Comparison of ENCODE assay signal across 8 cellular contexts in the genomic region with DNA sequence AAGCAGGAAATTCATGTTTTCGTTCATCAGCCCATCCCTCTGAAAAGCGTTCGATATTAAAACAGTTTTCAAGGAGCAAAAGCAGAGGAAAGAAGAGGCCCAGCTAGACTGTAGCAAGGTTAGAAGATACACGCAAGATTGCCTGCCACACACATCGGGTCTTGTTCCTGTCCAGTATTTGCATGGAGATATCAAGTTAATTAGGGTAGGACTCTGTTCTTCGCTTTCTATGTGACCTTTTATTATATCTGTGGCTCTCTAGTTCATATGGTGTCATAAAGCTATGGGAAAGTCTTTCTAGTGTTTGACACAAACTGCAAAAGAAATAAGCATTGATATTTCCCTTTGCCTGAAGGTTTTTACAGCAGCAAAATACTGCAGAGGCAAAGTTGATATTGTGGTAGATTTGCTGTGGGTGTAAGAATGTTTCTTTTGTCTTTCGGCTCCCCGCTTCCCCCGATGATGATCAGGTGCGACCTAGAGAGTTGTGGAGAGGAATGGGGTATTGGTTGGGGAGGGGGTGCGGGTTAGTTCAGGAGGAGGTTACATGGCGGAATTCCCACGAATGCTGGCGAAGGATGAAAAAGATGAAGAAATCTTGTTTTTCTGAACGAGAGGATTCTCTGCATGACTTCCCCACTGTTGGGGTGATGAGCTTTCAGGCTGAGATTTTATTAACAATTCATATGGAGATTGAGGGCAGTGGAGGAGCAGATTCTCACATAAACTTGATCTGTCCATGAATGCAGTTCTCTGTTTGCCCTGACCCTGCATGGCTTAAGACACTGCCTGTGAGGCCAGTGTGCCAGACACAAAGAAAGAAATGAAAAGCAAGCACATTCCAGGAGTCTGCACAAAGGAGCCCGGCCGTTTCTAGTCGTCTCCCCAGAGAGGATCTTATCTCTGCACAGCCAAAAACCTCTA.
DNase-seq lines count a peak whose midpoint lies in the region; ATAC-seq and TF ChIP-seq lines count a peak whose summit lies in the region.

No MANE protein-coding gene starts in this region.

- TF ChIP-seq CTCF in astrocyte of the cerebellum (IDR thresholded peaks at IDR 0.05; ENCODE audit: low read depth, low read length, missing control alignments) = no peak

- no peaks in the 10 kb centered on the region for H3K27me3 ChIP-seq in rectal smooth muscle tissue (ENCODE audit: control insufficient read depth, insufficient read depth, low read length)

- H3K4me1 ChIP-seq in rectal smooth muscle tissue (ENCODE audit: control insufficient read depth, insufficient read depth, low read length) = no peaks in the 10 kb centered on the region

- DNase-seq in ELF-1 (ENCODE audit: low read depth, low spot score) = peak; percentile 56
- peak; percentile 78 for DNase-seq in astrocyte of the cerebellum (ENCODE audit: low read depth)
- peak in 36 of 51 donors; percentile 8 to 90 (median 50) for DNase-seq in hypothalamus (lab: John Stamatoyannopoulos, UW)
- no peak for DNase-seq in left colon
- DNase-seq in NCI-H774 (lab: John Stamatoyannopoulos, UW) = no peak

- intact Hi-C loops in left colon (cut with DNase I, micrococcal nuclease) = no loop called here

- H3K4me3 ChIP-seq in astrocyte of the cerebellum (ENCODE audit: low read depth, low read length) (peak overlapping the region; percentile 13), rectal smooth muscle tissue (ENCODE audit: low read length) (peak overlapping the region; percentile 17)

- H3K36me3 ChIP-seq in rectal smooth muscle tissue (ENCODE audit: control insufficient read depth, insufficient read depth, low read length) = no peaks in the 10 kb centered on the region

- H3K27ac ChIP-seq in rectal smooth muscle tissue (ENCODE audit: low read depth, low read length) = peak overlapping the region; percentile 59

- in situ Hi-C loops in astrocyte of the cerebellum (cut with HindIII; ENCODE audit: low sequenced_read_pairs) = no loop called here

- no peak overlapping the region for H3K9ac ChIP-seq in rectal smooth muscle tissue (ENCODE audit: low read length)

- ATAC-seq in left colon = no peak
- ATAC-seq in GM19035 (IDR thresholded peaks at IDR 0.05; ENCODE audit: unreplicated experiment) = no peak
- ATAC-seq in GM18519 (IDR thresholded peaks at IDR 0.05; ENCODE audit: low FRiP score, unreplicated experiment) = no peak

Comparison
In these comparisons a context has a peak if more than half of its experiments do, and no peak if none do; other contexts are left out.
1. DNase-seq: peak in ELF-1 (single experiment), astrocyte of the cerebellum (single experiment) and hypothalamus (36 of 51); none in left colon (0 of 2) and NCI-H774 (single experiment).